In the genomic region with DNA sequence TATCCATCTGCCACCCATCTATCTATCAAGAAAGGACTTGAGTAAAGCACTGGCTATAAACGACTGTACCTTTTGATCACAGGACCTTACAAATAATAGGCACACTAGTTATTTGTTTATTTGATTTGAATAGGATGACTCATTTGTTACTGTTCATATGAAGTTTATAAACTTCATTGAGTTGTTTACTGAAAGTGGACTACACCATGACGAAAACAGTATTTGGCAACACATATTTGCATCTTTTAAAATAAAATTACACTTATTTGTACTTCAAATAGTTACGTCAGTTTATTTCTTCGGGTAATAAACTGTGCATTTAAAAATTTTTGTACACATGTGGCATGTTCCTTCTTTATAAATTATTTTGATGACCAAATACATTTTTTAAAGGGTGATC, we compare ENCODE assay signal across 14 cellular contexts.
DNase-seq lines count a peak whose midpoint lies in the region; ATAC-seq and TF ChIP-seq lines count a peak whose summit lies in the region.
"Had no signal": no experiment of that assay in that cellular context is flagged by ENCODE, and none has a peak within 500 bp of the region (broad histone marks: within the 10 kb centered on the region; RNA-seq: fewer than 3 reads in every experiment).

No MANE protein-coding gene starts in this region.

- CTCF ChIA-PET in MCF 10A (lab: Yijun Ruan, JAX), result no interaction called here
- CTCF ChIA-PET in activated CD8-positive, alpha-beta T cell treated with anti-CD3 and anti-CD28 coated beads, Interleukin-2, amount 10 ng/mL, durations not matched to agents 7 days and 5 days (lab: Charles Lee), result no interaction called here

- no peak overlapping the region for H3K4me3 Mint-ChIP-seq in MCF 10A (ENCODE audit: unreplicated experiment)
- peak overlapping the region; percentile 90 for H3K4me3 Mint-ChIP-seq in neural progenitor cell
- no peak overlapping the region for H3K4me3 Mint-ChIP-seq in activated CD8-positive, alpha-beta T cell treated with anti-CD3 and anti-CD28 coated beads, Interleukin-2, amount 10 ng/mL, durations not matched to agents 7 days and 5 days
- H3K4me3 Mint-ChIP-seq: activated naive CD8-positive, alpha-beta T cell treated with anti-CD3 and anti-CD28 coated beads, Interleukin-2, amount 10 ng/mL, durations not matched to agents 7 days and 5 days had no signal

- H3K4me2 ChIP-seq in neural progenitor cell, result no peak overlapping the region

- DNase-seq in breast epithelium (ENCODE audit: low spot score in 2 of 2) (no peak), MCF 10A (ENCODE audit: unreplicated experiment) (no peak), epithelial cell of proximal tubule (ENCODE audit: low read depth) (no peak), neural progenitor cell (ENCODE audit: low spot score) (no peak), upper lobe of right lung (no peak), NCI-H2029 treated with DMSO at 0.1 percent for 48 hours (lab: John Stamatoyannopoulos, UW) (no peak), LoVo (ENCODE audit: low spot score) (no peak)
- DNase-seq in activated CD8-positive, alpha-beta T cell treated with anti-CD3 and anti-CD28 coated beads, Interleukin-2, amount 10 ng/mL, durations not matched to agents 7 days and 5 days, result no peak
- DNase-seq: activated CD4-positive, alpha-beta T cell treated with anti-CD3 and anti-CD28 coated beads, Interleukin-2, amount 50 U/mL, for 4 hours; activated naive CD8-positive, alpha-beta T cell treated with anti-CD3 and anti-CD28 coated beads, Interleukin-2, amount 10 ng/mL, durations not matched to agents 7 days and 5 days; activated T-cell treated with anti-CD3 and anti-CD28 coated beads, Interleukin-2, amount 50 U/mL, for 4 hours; CD4-positive, alpha-beta memory T cell had no signal

- H3K36me3 ChIP-seq in breast epithelium, result no peaks in the 10 kb centered on the region
- H3K36me3 ChIP-seq in neural progenitor cell, result no peaks in the 10 kb centered on the region
- peaks cover 7% of the 10 kb centered on the region for H3K36me3 ChIP-seq in upper lobe of right lung
- H3K36me3 ChIP-seq: prostate gland had no signal

- H3K27ac ChIP-seq in breast epithelium, result peak overlapping the region; percentile 95 to 99
- H3K27ac ChIP-seq in neural progenitor cell, result no peak overlapping the region
- H3K27ac ChIP-seq in upper lobe of right lung, result peak overlapping the region; percentile 79

- no TSS peak for BruUV-seq in MCF 10A (replicated peaks; lab: Mats Ljungman, UMichigan)

- no peak overlapping the region for H2AFZ ChIP-seq in neural progenitor cell (replicated peaks)

- H3K9me3 Mint-ChIP-seq in MCF 10A (ENCODE audit: unreplicated experiment) (no peaks in the 10 kb centered on the region), neural progenitor cell (peaks cover 2% of the 10 kb centered on the region)
- H3K9me3 Mint-ChIP-seq in activated CD8-positive, alpha-beta T cell treated with anti-CD3 and anti-CD28 coated beads, Interleukin-2, amount 10 ng/mL, durations not matched to agents 7 days and 5 days (ENCODE audit: insufficient read depth), result no peaks in the 10 kb centered on the region
- H3K9me3 Mint-ChIP-seq: activated naive CD8-positive, alpha-beta T cell treated with anti-CD3 and anti-CD28 coated beads, Interleukin-2, amount 10 ng/mL, durations not matched to agents 7 days and 5 days; activated T-cell treated with anti-CD3 and anti-CD28 coated beads, Interleukin-2, amount 50 U/mL, for 4 hours had no signal

- H3K4me3 ChIP-seq in breast epithelium (peak overlapping the region in 1 of 3 donors; percentile 94), epithelial cell of proximal tubule (ENCODE audit: low read depth, low read length) (peak overlapping the region; percentile 86), neural progenitor cell (no peak overlapping the region), upper lobe of right lung (peak overlapping the region; percentile 83)

- no peaks in the 10 kb centered on the region for H3K27me3 ChIP-seq in breast epithelium
- peaks cover 33% of the 10 kb centered on the region for H3K27me3 ChIP-seq in neural progenitor cell
- H3K27me3 ChIP-seq in upper lobe of right lung, result no peaks in the 10 kb centered on the region

- TF ChIP-seq POLR2A in breast epithelium (IDR thresholded peaks at IDR 0.05), result no peak

- POLR2A ChIA-PET in MCF 10A (lab: Yijun Ruan, JAX), result interaction anchor here (0.9 to 2.3 kb wide), 8 partner anchors 9 to 57 kb away, joined by 3 to 43 read pairs (median 8); no protein-coding TSS in a partner anchor
- POLR2A ChIA-PET in activated CD8-positive, alpha-beta T cell treated with anti-CD3 and anti-CD28 coated beads, Interleukin-2, amount 10 ng/mL, durations not matched to agents 7 days and 5 days (lab: Charles Lee), result no interaction called here

- H3K36me3 Mint-ChIP-seq in MCF 10A (ENCODE audit: insufficient read depth, unreplicated experiment), result no peaks in the 10 kb centered on the region
- H3K36me3 Mint-ChIP-seq in neural progenitor cell, result peaks cover 11% of the 10 kb centered on the region
- H3K36me3 Mint-ChIP-seq in activated CD8-positive, alpha-beta T cell treated with anti-CD3 and anti-CD28 coated beads, Interleukin-2, amount 10 ng/mL, durations not matched to agents 7 days and 5 days (ENCODE audit: low read depth), result no peaks in the 10 kb centered on the region
- H3K36me3 Mint-ChIP-seq: activated naive CD8-positive, alpha-beta T cell treated with anti-CD3 and anti-CD28 coated beads, Interleukin-2, amount 10 ng/mL, durations not matched to agents 7 days and 5 days; CD4-positive, alpha-beta memory T cell had no signal

- no peaks in the 10 kb centered on the region for H3K9me3 ChIP-seq in breast epithelium
- H3K9me3 ChIP-seq in neural progenitor cell (ENCODE audit: low read depth), result no peaks in the 10 kb centered on the region
- no peaks in the 10 kb centered on the region for H3K9me3 ChIP-seq in upper lobe of right lung
- H3K9me3 ChIP-seq: prostate gland had no signal

- H3K4me1 ChIP-seq in breast epithelium (no peaks in the 10 kb centered on the region), neural progenitor cell (peaks cover 5% of the 10 kb centered on the region), upper lobe of right lung (peaks cover 16% of the 10 kb centered on the region)
- H3K4me1 ChIP-seq: prostate gland had no signal

- TF ChIP-seq CTCF in breast epithelium (IDR thresholded peaks at IDR 0.05) (no peak), MCF 10A (IDR thresholded peaks at IDR 0.05; ENCODE audit: unreplicated experiment) (no peak), epithelial cell of proximal tubule (conservative IDR thresholded peaks at IDR 0.05; ENCODE audit: low read depth, low read length) (no peak), neural progenitor cell (IDR thresholded peaks at IDR 0.05) (no peak), upper lobe of right lung (IDR thresholded peaks at IDR 0.05) (no peak)

- intact Hi-C loops in breast epithelium (cut with DNase I; ENCODE audit: low total_unique reads) (no loop called here), MCF 10A (cut with micrococcal nuclease) (loop anchor here (2.0 kb wide), 1 partner anchor 61 kb away; no protein-coding TSS in a partner anchor), upper lobe of right lung (cut with DNase I) (no loop called here)

- H3K9ac ChIP-seq in neural progenitor cell, result no peak overlapping the region

- peaks cover 20% of the 10 kb centered on the region for H3F3A ChIP-seq in neural progenitor cell (ENCODE audit: low read depth)

- no peaks in the 10 kb centered on the region for H3K79me2 ChIP-seq in neural progenitor cell (ENCODE audit: low read depth)

- H3K27ac Mint-ChIP-seq in MCF 10A (ENCODE audit: low read depth, unreplicated experiment) (no peak overlapping the region), neural progenitor cell (no peak overlapping the region)
- H3K27ac Mint-ChIP-seq in activated CD8-positive, alpha-beta T cell treated with anti-CD3 and anti-CD28 coated beads, Interleukin-2, amount 10 ng/mL, durations not matched to agents 7 days and 5 days, result no peak overlapping the region
- H3K27ac Mint-ChIP-seq: activated naive CD8-positive, alpha-beta T cell treated with anti-CD3 and anti-CD28 coated beads, Interleukin-2, amount 10 ng/mL, durations not matched to agents 7 days and 5 days; CD4-positive, alpha-beta memory T cell had no signal

- H3K4me1 Mint-ChIP-seq in MCF 10A (ENCODE audit: insufficient read depth, unreplicated experiment) (peaks cover 12% of the 10 kb centered on the region), neural progenitor cell (peaks cover 29% of the 10 kb centered on the region)
- H3K4me1 Mint-ChIP-seq in activated CD8-positive, alpha-beta T cell treated with anti-CD3 and anti-CD28 coated beads, Interleukin-2, amount 10 ng/mL, durations not matched to agents 7 days and 5 days (ENCODE audit: low read depth), result peaks cover 2% of the 10 kb centered on the region

- ATAC-seq in upper lobe of right lung, result no peak
- ATAC-seq in activated CD8-positive, alpha-beta T cell treated with anti-CD3 and anti-CD28 coated beads, Interleukin-2, amount 10 ng/mL, durations not matched to agents 7 days and 5 days, result no peak
- ATAC-seq: activated T-cell treated with anti-CD3 and anti-CD28 coated beads, Interleukin-2, amount 50 U/mL, for 4 hours; HCT116 had no signal

- H4K20me1 ChIP-seq in neural progenitor cell (ENCODE audit: low read depth), result peaks cover 9% of the 10 kb centered on the region

- H3K27me3 Mint-ChIP-seq in MCF 10A (ENCODE audit: insufficient read depth, unreplicated experiment) (peaks cover 3% of the 10 kb centered on the region), neural progenitor cell (ENCODE audit: insufficient read depth, low read depth) (peaks cover 2% of the 10 kb centered on the region)
- peaks cover 45% of the 10 kb centered on the region for H3K27me3 Mint-ChIP-seq in activated CD8-positive, alpha-beta T cell treated with anti-CD3 and anti-CD28 coated beads, Interleukin-2, amount 10 ng/mL, durations not matched to agents 7 days and 5 days (ENCODE audit: low read depth)
